ENCODE assay signal across 23 cellular contexts in genomic region chr6:108287373-108287772, GRCh38.
"Had no signal": no experiment of that assay in that cellular context is flagged by ENCODE, and none has a peak within 500 bp of the region (broad histone marks: within the 10 kb centered on the region; RNA-seq: fewer than 3 reads in every experiment).

No MANE protein-coding gene starts in this region.

- H3K27ac Mint-ChIP-seq: naive thymus-derived CD8-positive, alpha-beta T cell; stimulated activated memory B cell treated with anti-CD40 and anti-IgM and Interleukin-4, amounts not matched to agents 10 μg/mL and 1 μg/mL and 100 μg/mL, for 72 hours; type B pancreatic cell had no signal

- H3K4me2 ChIP-seq: smooth muscle cell had no signal

- H3K27ac ChIP-seq: dorsolateral prefrontal cortex, gastrocnemius medialis, lower lobe of right lung, prostate gland, right atrium auricular region, testis, tibial artery had no signal

- H3K4me1 ChIP-seq: gastrocnemius medialis, lower lobe of right lung, right atrium auricular region, testis, tibial artery had no signal

- H3K4me3 Mint-ChIP-seq: naive thymus-derived CD8-positive, alpha-beta T cell; nephron progenitor cell; stimulated activated memory B cell treated with anti-CD40 and anti-IgM and Interleukin-4, amounts not matched to agents 10 μg/mL and 1 μg/mL and 100 μg/mL, for 72 hours; type B pancreatic cell had no signal

- H3K9me3 Mint-ChIP-seq: naive thymus-derived CD8-positive, alpha-beta T cell; nephron progenitor cell; stimulated activated memory B cell treated with anti-CD40 and anti-IgM and Interleukin-4, amounts not matched to agents 10 μg/mL and 1 μg/mL and 100 μg/mL, for 72 hours; type B pancreatic cell had no signal

- DNase-seq: dorsolateral prefrontal cortex; effector CD4-positive, alpha-beta T cell; foreskin fibroblast; gastrocnemius medialis; head of caudate nucleus; left ventricle myocardium superior; lower lobe of right lung; naive thymus-derived CD8-positive, alpha-beta T cell; nephron progenitor cell; nucleus accumbens; stimulated activated CD4-positive, alpha-beta T cell treated with anti-CD3 and anti-CD28 coated beads, Interleukin-12 subunit alpha, Interleukin-12 subunit beta, amount 100 ng/mL, for 4 hours; stimulated activated CD4-positive, alpha-beta T cell treated with anti-CD3 and anti-CD28 coated beads, Interleukin-1b, Interleukin-23, amount 100 ng/mL, for 48 hours; stimulated activated CD4-positive, alpha-beta T cell treated with anti-CD3 and anti-CD28 coated beads, Interleukin-4, amount 100 ng/mL, for 4 hours; stimulated activated naive CD8-positive, alpha-beta T cell treated with anti-CD3 and anti-CD28 coated beads, Interleukin-15, Interleukin-2, amounts not matched to agents 100 U/mL and 50 U/mL, for 24 hours; substantia nigra; testis; tibial artery had no signal

- H3K4me3 ChIP-seq: dorsolateral prefrontal cortex, gastrocnemius medialis, lower lobe of right lung, prostate gland, right atrium auricular region, smooth muscle cell, testis, tibial artery had no signal

- H3K9me3 ChIP-seq: gastrocnemius medialis, lower lobe of right lung, prostate gland, right atrium auricular region, testis, tibial artery had no signal

- H3K27me3 Mint-ChIP-seq: naive thymus-derived CD8-positive, alpha-beta T cell; stimulated activated memory B cell treated with anti-CD40 and anti-IgM and Interleukin-4, amounts not matched to agents 10 μg/mL and 1 μg/mL and 100 μg/mL, for 72 hours; type B pancreatic cell had no signal

- H3K4me1 Mint-ChIP-seq: nephron progenitor cell had no signal

- H3K36me3 Mint-ChIP-seq: naive thymus-derived CD8-positive, alpha-beta T cell; stimulated activated memory B cell treated with anti-CD40 and anti-IgM and Interleukin-4, amounts not matched to agents 10 μg/mL and 1 μg/mL and 100 μg/mL, for 72 hours; type B pancreatic cell had no signal

- ATAC-seq: gastrocnemius medialis; left ventricle myocardium superior; lower lobe of right lung; naive thymus-derived CD8-positive, alpha-beta T cell; sciatic nerve; stimulated activated memory B cell treated with anti-CD40 and anti-IgM and Interleukin-4, amounts not matched to agents 10 μg/mL and 1 μg/mL and 100 μg/mL, for 72 hours; stimulated activated naive CD8-positive, alpha-beta T cell treated with anti-CD3 and anti-CD28 coated beads, Interleukin-15, Interleukin-2, amounts not matched to agents 100 U/mL and 50 U/mL, for 24 hours had no signal

- H3K36me3 ChIP-seq: gastrocnemius medialis, lower lobe of right lung, prostate gland, right atrium auricular region, tibial artery had no signal
